ENCODE assay signal across 3 cellular contexts in the genomic region with DNA sequence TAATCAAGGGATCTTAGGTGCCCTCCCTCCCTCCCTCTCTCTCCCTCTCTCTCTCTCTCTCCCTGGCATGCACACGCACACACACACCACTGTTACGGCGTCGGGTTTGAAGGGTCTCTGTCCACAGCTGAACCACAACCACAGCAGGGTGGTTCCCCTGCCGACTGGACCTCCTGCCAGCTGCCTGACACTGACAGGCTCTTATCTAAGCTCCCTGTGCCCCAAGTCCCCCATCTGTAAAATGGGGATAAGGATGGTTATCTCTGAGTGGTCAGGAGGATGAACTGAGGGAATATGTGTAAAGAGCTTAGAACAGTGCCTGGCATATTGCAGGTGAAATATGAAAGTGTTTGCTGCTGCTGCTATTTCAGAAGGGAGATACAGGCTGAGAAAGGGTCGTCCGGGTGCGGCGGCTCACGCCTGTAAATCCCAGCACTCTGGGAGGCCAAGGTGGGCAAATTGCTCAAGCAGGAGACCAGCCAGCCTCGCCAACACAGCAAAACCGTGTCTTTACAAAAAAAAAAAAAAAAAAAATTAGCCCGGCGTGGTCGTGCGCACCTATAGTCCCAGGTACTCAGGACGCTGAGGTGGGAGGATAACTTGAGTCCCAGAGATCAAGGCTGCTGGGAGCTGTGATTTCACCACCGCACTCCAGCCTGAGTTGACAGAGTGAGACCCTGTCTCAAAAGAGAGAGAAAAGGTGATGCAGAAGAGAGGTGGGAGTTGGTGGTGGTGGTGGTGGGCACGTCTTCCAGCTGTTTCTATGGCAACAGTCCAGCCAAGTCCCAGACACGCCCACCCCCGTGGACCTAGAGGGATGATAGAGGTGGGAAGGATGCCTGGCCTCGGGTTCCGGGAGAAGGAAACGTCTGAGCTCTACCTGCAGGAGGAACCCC.
TF ChIP-seq lines count a peak whose summit lies in the region.

No MANE protein-coding gene starts in this region.

TF ChIP-seq in GM23338, 12 proteins besides CTCF, POLR2A, EP300 and RAD21:
- TF ChIP-seq EZH2 (IDR thresholded peaks at IDR 0.05; ENCODE audit: low read depth, unreplicated experiment), result peak; percentile 34
- TF ChIP-seq, protein P1, sequence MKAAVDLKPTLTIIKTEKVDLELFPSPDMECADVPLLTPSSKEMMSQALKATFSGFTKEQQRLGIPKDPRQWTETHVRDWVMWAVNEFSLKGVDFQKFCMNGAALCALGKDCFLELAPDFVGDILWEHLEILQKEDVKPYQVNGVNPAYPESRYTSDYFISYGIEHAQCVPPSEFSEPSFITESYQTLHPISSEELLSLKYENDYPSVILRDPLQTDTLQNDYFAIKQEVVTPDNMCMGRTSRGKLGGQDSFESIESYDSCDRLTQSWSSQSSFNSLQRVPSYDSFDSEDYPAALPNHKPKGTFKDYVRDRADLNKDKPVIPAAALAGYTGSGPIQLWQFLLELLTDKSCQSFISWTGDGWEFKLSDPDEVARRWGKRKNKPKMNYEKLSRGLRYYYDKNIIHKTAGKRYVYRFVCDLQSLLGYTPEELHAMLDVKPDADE (IDR thresholded peaks at IDR 0.05), result no peak
- TF ChIP-seq POLR2AphosphoS5 (IDR thresholded peaks at IDR 0.05; ENCODE audit: low read depth), result no peak

TF ChIP-seq in IMR-90, 13 proteins besides CTCF, POLR2A, EP300 and RAD21:
- TF ChIP-seq, protein P2, sequence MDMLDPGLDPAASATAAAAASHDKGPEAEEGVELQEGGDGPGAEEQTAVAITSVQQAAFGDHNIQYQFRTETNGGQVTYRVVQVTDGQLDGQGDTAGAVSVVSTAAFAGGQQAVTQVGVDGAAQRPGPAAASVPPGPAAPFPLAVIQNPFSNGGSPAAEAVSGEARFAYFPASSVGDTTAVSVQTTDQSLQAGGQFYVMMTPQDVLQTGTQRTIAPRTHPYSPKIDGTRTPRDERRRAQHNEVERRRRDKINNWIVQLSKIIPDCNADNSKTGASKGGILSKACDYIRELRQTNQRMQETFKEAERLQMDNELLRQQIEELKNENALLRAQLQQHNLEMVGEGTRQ (IDR thresholded peaks at IDR 0.05; ENCODE audit: low read depth, low read length), result no peak
- no peak for TF ChIP-seq CHD1 (IDR thresholded peaks at IDR 0.05; ENCODE audit: low read depth, low read length)
- TF ChIP-seq MAFK (IDR thresholded peaks at IDR 0.05; ENCODE audit: low read depth, low read length), result no peak
- no peak for TF ChIP-seq RCOR1 (IDR thresholded peaks at IDR 0.05; ENCODE audit: insufficient replicate concordance, low read length)
- no peak for TF ChIP-seq RFX5 (IDR thresholded peaks at IDR 0.05; ENCODE audit: low read depth, low read length)
- no peak for TF ChIP-seq FOS (IDR thresholded peaks at IDR 0.05; ENCODE audit: low read depth, low read length)
- TF ChIP-seq SMC3 (IDR thresholded peaks at IDR 0.05; ENCODE audit: low read depth, low read length), result no peak
- no peak for TF ChIP-seq MAZ (IDR thresholded peaks at IDR 0.05; ENCODE audit: borderline replicate concordance, low read depth, low read length)
- TF ChIP-seq, protein P3, sequence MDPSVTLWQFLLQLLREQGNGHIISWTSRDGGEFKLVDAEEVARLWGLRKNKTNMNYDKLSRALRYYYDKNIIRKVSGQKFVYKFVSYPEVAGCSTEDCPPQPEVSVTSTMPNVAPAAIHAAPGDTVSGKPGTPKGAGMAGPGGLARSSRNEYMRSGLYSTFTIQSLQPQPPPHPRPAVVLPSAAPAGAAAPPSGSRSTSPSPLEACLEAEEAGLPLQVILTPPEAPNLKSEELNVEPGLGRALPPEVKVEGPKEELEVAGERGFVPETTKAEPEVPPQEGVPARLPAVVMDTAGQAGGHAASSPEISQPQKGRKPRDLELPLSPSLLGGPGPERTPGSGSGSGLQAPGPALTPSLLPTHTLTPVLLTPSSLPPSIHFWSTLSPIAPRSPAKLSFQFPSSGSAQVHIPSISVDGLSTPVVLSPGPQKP (IDR thresholded peaks at IDR 0.05; ENCODE audit: borderline replicate concordance, low read depth, low read length), result no peak
- TF ChIP-seq CEBPB (IDR thresholded peaks at IDR 0.05; ENCODE audit: low read depth, low read length), result no peak

TF ChIP-seq in neural cell, 6 proteins besides CTCF, POLR2A, EP300 and RAD21:
- TF ChIP-seq TAF1 (IDR thresholded peaks at IDR 0.05; ENCODE audit: low read depth), result no peak
- TF ChIP-seq SMC3 (conservative IDR thresholded peaks at IDR 0.05; ENCODE audit: poor library complexity), result no peak
- TF ChIP-seq EZH2 (IDR thresholded peaks at IDR 0.05; ENCODE audit: borderline replicate concordance, insufficient read depth, low read length, poor library complexity, severe bottlenecking), result no peak
- TF ChIP-seq, protein P4, sequence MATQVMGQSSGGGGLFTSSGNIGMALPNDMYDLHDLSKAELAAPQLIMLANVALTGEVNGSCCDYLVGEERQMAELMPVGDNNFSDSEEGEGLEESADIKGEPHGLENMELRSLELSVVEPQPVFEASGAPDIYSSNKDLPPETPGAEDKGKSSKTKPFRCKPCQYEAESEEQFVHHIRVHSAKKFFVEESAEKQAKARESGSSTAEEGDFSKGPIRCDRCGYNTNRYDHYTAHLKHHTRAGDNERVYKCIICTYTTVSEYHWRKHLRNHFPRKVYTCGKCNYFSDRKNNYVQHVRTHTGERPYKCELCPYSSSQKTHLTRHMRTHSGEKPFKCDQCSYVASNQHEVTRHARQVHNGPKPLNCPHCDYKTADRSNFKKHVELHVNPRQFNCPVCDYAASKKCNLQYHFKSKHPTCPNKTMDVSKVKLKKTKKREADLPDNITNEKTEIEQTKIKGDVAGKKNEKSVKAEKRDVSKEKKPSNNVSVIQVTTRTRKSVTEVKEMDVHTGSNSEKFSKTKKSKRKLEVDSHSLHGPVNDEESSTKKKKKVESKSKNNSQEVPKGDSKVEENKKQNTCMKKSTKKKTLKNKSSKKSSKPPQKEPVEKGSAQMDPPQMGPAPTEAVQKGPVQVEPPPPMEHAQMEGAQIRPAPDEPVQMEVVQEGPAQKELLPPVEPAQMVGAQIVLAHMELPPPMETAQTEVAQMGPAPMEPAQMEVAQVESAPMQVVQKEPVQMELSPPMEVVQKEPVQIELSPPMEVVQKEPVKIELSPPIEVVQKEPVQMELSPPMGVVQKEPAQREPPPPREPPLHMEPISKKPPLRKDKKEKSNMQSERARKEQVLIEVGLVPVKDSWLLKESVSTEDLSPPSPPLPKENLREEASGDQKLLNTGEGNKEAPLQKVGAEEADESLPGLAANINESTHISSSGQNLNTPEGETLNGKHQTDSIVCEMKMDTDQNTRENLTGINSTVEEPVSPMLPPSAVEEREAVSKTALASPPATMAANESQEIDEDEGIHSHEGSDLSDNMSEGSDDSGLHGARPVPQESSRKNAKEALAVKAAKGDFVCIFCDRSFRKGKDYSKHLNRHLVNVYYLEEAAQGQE (IDR thresholded peaks at IDR 0.05; ENCODE audit: borderline replicate concordance), result no peak
- TF ChIP-seq POLR2AphosphoS5 (IDR thresholded peaks at IDR 0.05), result no peak
- TF ChIP-seq MXI1 (conservative IDR thresholded peaks at IDR 0.05; ENCODE audit: poor library complexity, severe bottlenecking), result no peak
